1 cellular context compared by ENCODE assay signal in the genomic region with DNA sequence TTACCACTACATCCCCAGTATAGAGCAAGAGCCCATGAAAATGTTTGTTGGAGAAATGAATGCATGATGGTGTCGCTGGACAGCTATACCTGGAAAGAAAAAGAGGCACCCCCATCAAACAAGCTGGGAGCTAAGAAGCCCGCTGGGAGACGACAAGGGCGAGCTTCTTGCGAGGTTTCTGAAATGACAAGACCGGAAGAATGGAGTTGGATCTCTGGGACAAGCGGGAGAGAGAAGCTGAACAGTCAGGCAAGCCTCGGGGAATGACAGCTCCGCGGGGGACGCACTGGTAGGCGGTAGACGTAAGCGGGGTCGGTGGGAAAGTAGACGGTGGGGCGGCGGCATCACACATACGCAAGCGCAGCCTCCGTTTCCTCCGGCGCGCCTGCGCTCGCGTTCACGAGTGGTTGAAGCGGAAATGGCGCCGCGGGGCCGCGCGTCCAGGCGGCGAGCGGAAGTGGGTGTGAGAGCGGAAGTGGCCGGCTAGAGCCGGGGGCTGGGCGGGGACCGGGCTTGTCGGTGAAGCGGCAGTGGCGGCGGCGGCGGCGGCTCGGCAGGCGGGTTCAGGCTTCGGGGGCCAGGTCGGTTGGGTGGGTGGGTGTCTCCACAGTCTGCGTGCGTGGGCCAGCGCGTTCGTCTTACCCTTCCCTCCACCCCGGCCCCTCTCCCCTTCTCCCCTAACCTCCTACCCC.
TF ChIP-seq lines count a peak whose summit lies in the region.

Gene ARPC2, plus strand, starts transcription at position 516 of the 692 bp plus-strand sequence. CDS start 282 bp downstream, outside the sequence.

TF ChIP-seq in HepG2, 621 proteins besides CTCF, POLR2A, EP300 and RAD21 (continued from another document and continues in another):
- TF ChIP-seq, protein P1, sequence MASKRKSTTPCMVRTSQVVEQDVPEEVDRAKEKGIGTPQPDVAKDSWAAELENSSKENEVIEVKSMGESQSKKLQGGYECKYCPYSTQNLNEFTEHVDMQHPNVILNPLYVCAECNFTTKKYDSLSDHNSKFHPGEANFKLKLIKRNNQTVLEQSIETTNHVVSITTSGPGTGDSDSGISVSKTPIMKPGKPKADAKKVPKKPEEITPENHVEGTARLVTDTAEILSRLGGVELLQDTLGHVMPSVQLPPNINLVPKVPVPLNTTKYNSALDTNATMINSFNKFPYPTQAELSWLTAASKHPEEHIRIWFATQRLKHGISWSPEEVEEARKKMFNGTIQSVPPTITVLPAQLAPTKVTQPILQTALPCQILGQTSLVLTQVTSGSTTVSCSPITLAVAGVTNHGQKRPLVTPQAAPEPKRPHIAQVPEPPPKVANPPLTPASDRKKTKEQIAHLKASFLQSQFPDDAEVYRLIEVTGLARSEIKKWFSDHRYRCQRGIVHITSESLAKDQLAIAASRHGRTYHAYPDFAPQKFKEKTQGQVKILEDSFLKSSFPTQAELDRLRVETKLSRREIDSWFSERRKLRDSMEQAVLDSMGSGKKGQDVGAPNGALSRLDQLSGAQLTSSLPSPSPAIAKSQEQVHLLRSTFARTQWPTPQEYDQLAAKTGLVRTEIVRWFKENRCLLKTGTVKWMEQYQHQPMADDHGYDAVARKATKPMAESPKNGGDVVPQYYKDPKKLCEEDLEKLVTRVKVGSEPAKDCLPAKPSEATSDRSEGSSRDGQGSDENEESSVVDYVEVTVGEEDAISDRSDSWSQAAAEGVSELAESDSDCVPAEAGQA (IDR thresholded peaks at IDR 0.05; ENCODE audit: low read depth) = peak; percentile 70
- TF ChIP-seq, protein P1 (CRISPR knock-in tag; IDR thresholded peaks at IDR 0.05; ENCODE audit: borderline replicate concordance) = no peak
- peak; percentile 95 for TF ChIP-seq ZNF124 (CRISPR knock-in tag; IDR thresholded peaks at IDR 0.05)
- no peak; the same call in 1 of the 2 replicates for TF ChIP-seq ZBTB7A (CRISPR knock-in tag; IDR thresholded peaks at IDR 0.05)
- peak; percentile 87 for TF ChIP-seq GATAD1 (CRISPR knock-in tag; IDR thresholded peaks at IDR 0.05)
- no peak for TF ChIP-seq ZNF138 (CRISPR knock-in tag; IDR thresholded peaks at IDR 0.05; ENCODE audit: low read depth)
- TF ChIP-seq ZNF510 (CRISPR knock-in tag; IDR thresholded peaks at IDR 0.05; ENCODE audit: low read depth) = peak; percentile 90
- TF ChIP-seq MEIS1 (CRISPR knock-in tag; IDR thresholded peaks at IDR 0.05; ENCODE audit: borderline replicate concordance) = peak; percentile 78; the same call in 1 of the 2 replicates
- TF ChIP-seq THAP7 (CRISPR knock-in tag; IDR thresholded peaks at IDR 0.05) = peak; percentile 62; the same call in 1 of the 2 replicates
- TF ChIP-seq ZNF564 (CRISPR knock-in tag; IDR thresholded peaks at IDR 0.05) = no peak
- peak; percentile 79 for TF ChIP-seq ASH2L (IDR thresholded peaks at IDR 0.05; ENCODE audit: insufficient read length, low read depth, low read length)
- TF ChIP-seq CHD2 (IDR thresholded peaks at IDR 0.05; ENCODE audit: low read depth, low read length) = no peak
- TF ChIP-seq, protein P2, sequence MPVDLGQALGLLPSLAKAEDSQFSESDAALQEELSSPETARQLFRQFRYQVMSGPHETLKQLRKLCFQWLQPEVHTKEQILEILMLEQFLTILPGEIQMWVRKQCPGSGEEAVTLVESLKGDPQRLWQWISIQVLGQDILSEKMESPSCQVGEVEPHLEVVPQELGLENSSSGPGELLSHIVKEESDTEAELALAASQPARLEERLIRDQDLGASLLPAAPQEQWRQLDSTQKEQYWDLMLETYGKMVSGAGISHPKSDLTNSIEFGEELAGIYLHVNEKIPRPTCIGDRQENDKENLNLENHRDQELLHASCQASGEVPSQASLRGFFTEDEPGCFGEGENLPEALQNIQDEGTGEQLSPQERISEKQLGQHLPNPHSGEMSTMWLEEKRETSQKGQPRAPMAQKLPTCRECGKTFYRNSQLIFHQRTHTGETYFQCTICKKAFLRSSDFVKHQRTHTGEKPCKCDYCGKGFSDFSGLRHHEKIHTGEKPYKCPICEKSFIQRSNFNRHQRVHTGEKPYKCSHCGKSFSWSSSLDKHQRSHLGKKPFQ (CRISPR knock-in tag; IDR thresholded peaks at IDR 0.05; ENCODE audit: insufficient replicate concordance) = peak; percentile 75
- TF ChIP-seq IRF2 (CRISPR knock-in tag; IDR thresholded peaks at IDR 0.05) = peak; percentile 63; the same call in 1 of the 2 replicates
- TF ChIP-seq, protein P3, sequence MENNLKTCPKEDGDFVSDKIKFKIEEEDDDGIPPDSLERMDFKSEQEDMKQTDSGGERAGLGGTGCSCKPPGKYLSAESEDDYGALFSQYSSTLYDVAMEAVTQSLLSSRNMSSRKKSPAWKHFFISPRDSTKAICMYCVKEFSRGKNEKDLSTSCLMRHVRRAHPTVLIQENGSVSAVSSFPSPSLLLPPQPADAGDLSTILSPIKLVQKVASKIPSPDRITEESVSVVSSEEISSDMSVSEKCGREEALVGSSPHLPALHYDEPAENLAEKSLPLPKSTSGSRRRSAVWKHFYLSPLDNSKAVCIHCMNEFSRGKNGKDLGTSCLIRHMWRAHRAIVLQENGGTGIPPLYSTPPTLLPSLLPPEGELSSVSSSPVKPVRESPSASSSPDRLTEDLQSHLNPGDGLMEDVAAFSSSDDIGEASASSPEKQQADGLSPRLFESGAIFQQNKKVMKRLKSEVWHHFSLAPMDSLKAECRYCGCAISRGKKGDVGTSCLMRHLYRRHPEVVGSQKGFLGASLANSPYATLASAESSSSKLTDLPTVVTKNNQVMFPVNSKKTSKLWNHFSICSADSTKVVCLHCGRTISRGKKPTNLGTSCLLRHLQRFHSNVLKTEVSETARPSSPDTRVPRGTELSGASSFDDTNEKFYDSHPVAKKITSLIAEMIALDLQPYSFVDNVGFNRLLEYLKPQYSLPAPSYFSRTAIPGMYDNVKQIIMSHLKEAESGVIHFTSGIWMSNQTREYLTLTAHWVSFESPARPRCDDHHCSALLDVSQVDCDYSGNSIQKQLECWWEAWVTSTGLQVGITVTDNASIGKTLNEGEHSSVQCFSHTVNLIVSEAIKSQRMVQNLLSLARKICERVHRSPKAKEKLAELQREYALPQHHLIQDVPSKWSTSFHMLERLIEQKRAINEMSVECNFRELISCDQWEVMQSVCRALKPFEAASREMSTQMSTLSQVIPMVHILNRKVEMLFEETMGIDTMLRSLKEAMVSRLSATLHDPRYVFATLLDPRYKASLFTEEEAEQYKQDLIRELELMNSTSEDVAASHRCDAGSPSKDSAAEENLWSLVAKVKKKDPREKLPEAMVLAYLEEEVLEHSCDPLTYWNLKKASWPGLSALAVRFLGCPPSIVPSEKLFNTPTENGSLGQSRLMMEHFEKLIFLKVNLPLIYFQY (CRISPR knock-in tag; IDR thresholded peaks at IDR 0.05; ENCODE audit: borderline replicate concordance) = no peak; the same call in none of the 2 replicates
- peak; percentile 41; the same call in 1 of the 2 replicates for TF ChIP-seq ZNF318 (CRISPR knock-in tag; IDR thresholded peaks at IDR 0.05)
- TF ChIP-seq, protein P4, sequence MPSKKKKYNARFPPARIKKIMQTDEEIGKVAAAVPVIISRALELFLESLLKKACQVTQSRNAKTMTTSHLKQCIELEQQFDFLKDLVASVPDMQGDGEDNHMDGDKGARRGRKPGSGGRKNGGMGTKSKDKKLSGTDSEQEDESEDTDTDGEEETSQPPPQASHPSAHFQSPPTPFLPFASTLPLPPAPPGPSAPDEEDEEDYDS (CRISPR knock-in tag; IDR thresholded peaks at IDR 0.05) = peak; percentile 78
- no peak for TF ChIP-seq NFE2 (CRISPR knock-in tag; IDR thresholded peaks at IDR 0.05)
- TF ChIP-seq RBFOX2 (IDR thresholded peaks at IDR 0.05; ENCODE audit: low read depth, low read length) = peak; percentile 92
- TF ChIP-seq TBX3 (IDR thresholded peaks at IDR 0.05; ENCODE audit: borderline replicate concordance) = peak; percentile 55; the same call in 1 of the 2 replicates
- TF ChIP-seq CREB3 (CRISPR knock-in tag; IDR thresholded peaks at IDR 0.05) = peak; percentile 76
- TF ChIP-seq ARID2 (CRISPR knock-in tag; IDR thresholded peaks at IDR 0.05; ENCODE audit: borderline replicate concordance) = no peak
- no peak for TF ChIP-seq ZBTB37 (CRISPR knock-in tag; IDR thresholded peaks at IDR 0.05)
- TF ChIP-seq ETV6 (CRISPR knock-in tag; conservative IDR thresholded peaks at IDR 0.05) = peak; percentile 91; the same call in 1 of the 2 replicates
- no peak for TF ChIP-seq ATF7 (IDR thresholded peaks at IDR 0.05)
- peak; percentile 63; the same call in 1 of the 2 replicates for TF ChIP-seq ATF7 (CRISPR knock-in tag; IDR thresholded peaks at IDR 0.05)
- TF ChIP-seq ZFY (CRISPR knock-in tag; IDR thresholded peaks at IDR 0.05) = no peak; the same call in 1 of the 2 replicates
